ENCODE assay signal across 8 cellular contexts in genomic region chr14:104977008-104977680, GRCh38. TPM values are rescaled to one million over a fixed set of nuclear protein-coding genes. Genes with fewer than 3 reads are reported as not detected.
DNase-seq lines count a peak whose midpoint lies in the region; ATAC-seq, FAIRE-seq and TF ChIP-seq lines count a peak whose summit lies in the region.

No MANE protein-coding gene starts in this region.

- no peak overlapping the region for H3K27ac Mint-ChIP-seq in activated naive CD4-positive, alpha-beta T cell treated with anti-CD3 and anti-CD28 coated beads for 36 hours

- H3K36me3 ChIP-seq in mesodermal cell (ENCODE audit: control insufficient read depth, insufficient read depth, low read length) (no peaks in the 10 kb centered on the region), uterus (no peaks in the 10 kb centered on the region)

- no peak for TF ChIP-seq POLR2A in uterus (IDR thresholded peaks at IDR 0.05)

- H3K9me3 Mint-ChIP-seq in activated naive CD4-positive, alpha-beta T cell treated with anti-CD3 and anti-CD28 coated beads for 36 hours, result no peaks in the 10 kb centered on the region

- no peak for FAIRE-seq in frontal cortex (lab: Jason Lieb, UNC)

- WGBS in mesodermal cell (ENCODE audit: insufficient coverage in 2 of 2), 2 experiments, result 72 to 75% methylated on average over 10 to 11 of the region's 11 CpGs

- H3K27me3 Mint-ChIP-seq in activated naive CD4-positive, alpha-beta T cell treated with anti-CD3 and anti-CD28 coated beads for 36 hours (ENCODE audit: low read depth), result peaks cover 17% of the 10 kb centered on the region

- CTCF ChIA-PET in activated naive CD4-positive, alpha-beta T cell treated with anti-CD3 and anti-CD28 coated beads for 36 hours (lab: Charles Lee), result interaction anchor here (0.6 to 6.7 kb wide), 7 partner anchors 37 to 118 kb away, joined by 3 to 129 read pairs (median 4); no protein-coding TSS in a partner anchor

- no peaks in the 10 kb centered on the region for H3K36me3 Mint-ChIP-seq in activated naive CD4-positive, alpha-beta T cell treated with anti-CD3 and anti-CD28 coated beads for 36 hours (ENCODE audit: low read depth)

- peak overlapping the region; percentile 76 for H3K4me3 Mint-ChIP-seq in activated naive CD4-positive, alpha-beta T cell treated with anti-CD3 and anti-CD28 coated beads for 36 hours

- H3K27ac ChIP-seq in coronary artery (peak overlapping the region in 1 of 2 donors; percentile 6), mesodermal cell (ENCODE audit: low read depth, low read length, severe bottlenecking) (no peak overlapping the region), uterus (no peak overlapping the region)

- no peaks in the 10 kb centered on the region for H3K27me3 ChIP-seq in uterus

- TF ChIP-seq CTCF in coronary artery (IDR thresholded peaks at IDR 0.05) (no peak), uterus (IDR thresholded peaks at IDR 0.05) (no peak)

- no peak for ATAC-seq in GM21786 (IDR thresholded peaks at IDR 0.05; ENCODE audit: unreplicated experiment)

- H3K4me1 Mint-ChIP-seq in activated naive CD4-positive, alpha-beta T cell treated with anti-CD3 and anti-CD28 coated beads for 36 hours (ENCODE audit: low read depth), result peaks cover 11% of the 10 kb centered on the region

- H3K9me3 ChIP-seq in mesodermal cell (ENCODE audit: control insufficient read depth, low read length), result no peaks in the 10 kb centered on the region
- H3K9me3 ChIP-seq in uterus, result no peaks in the 10 kb centered on the region

- H3K4me3 ChIP-seq in coronary artery, result peak overlapping the region; percentile 79
- peak overlapping the region; percentile 35 for H3K4me3 ChIP-seq in mesodermal cell (ENCODE audit: extremely low read depth, insufficient read depth, low read length, poor library complexity, severe bottlenecking)
- peak overlapping the region; percentile 33 to 52 for H3K4me3 ChIP-seq in uterus

- H3K4me1 ChIP-seq in mesodermal cell (ENCODE audit: control insufficient read depth, insufficient read depth, low read length, poor library complexity, severe bottlenecking), result peaks cover 26% of the 10 kb centered on the region
- peaks cover 23 to 46% of the 10 kb centered on the region in 2 donors for H3K4me1 ChIP-seq in uterus

- intact Hi-C loops in activated naive CD4-positive, alpha-beta T cell treated with anti-CD3 and anti-CD28 coated beads for 36 hours (cut with micrococcal nuclease), result loop anchor here (1.0 to 2.0 kb wide), 2 partner anchors 44 kb away; partner anchors contain the start of gene CDCA4
- intact Hi-C loops in uterus (cut with DNase I; ENCODE audit: low total_unique reads), result loop anchor here (5.0 kb wide), 1 partner anchor 45 kb away; the partner anchor contains the start of gene CDCA4

- no peak for DNase-seq in activated naive CD4-positive, alpha-beta T cell treated with anti-CD3 and anti-CD28 coated beads for 36 hours
- no peak for DNase-seq in activated naive CD4-positive, alpha-beta T cell (lab: John Stamatoyannopoulos, UW)
- no peak for DNase-seq in coronary artery (ENCODE audit: low spot score)
- DNase-seq in uterus, result no peak
- no peak for DNase-seq in frontal cortex (ENCODE audit: low spot score in 2 of 2)
- DNase-seq in D341Med (ENCODE audit: low spot score), result no peak

RNA-seq across cellular contexts. Expression of gene AHNAK2, which starts 1.0 kb away (rescaled TPM):
- under 1 TPM; 0.10 TPM for total RNA-seq in activated naive CD4-positive, alpha-beta T cell treated with anti-CD3 and anti-CD28 coated beads for 36 hours
- 5.0 TPM for polyA plus RNA-seq in mesodermal cell (2013, experiment 1 of 2)
- 4.9 TPM for polyA plus RNA-seq in mesodermal cell (2013, experiment 2 of 2)
- 100 to 1,000 TPM in 1 of 4 donors, 10 to 100 TPM in 3; 44.9 to 175 (median 71.7) TPM for total RNA-seq in uterus
- 20.0 TPM for total RNA-seq in frontal cortex

RNA-seq across cellular contexts. Expression of gene CLBA1, which starts 8.4 kb away (rescaled TPM):
- total RNA-seq in activated naive CD4-positive, alpha-beta T cell treated with anti-CD3 and anti-CD28 coated beads for 36 hours, result under 1 TPM; 0.40 to 0.43 TPM
- polyA plus RNA-seq in mesodermal cell (2013, experiment 1 of 2), result 7.3 TPM
- polyA plus RNA-seq in mesodermal cell (2013, experiment 2 of 2), result 6.4 TPM
- total RNA-seq in uterus (10 to 100 TPM in 2 of 4 donors, 1 to 10 TPM in 1, not detected in 1; 1.3 to 11.1 (median 10.1) TPM), frontal cortex (13.0 TPM)

RNA-seq across cellular contexts. Expression of gene CDCA4, which starts 43.7 kb away (rescaled TPM):
- 10 to 100 TPM; 59.6 to 60.4 TPM for total RNA-seq in activated naive CD4-positive, alpha-beta T cell treated with anti-CD3 and anti-CD28 coated beads for 36 hours
- 33.1 TPM for polyA plus RNA-seq in mesodermal cell (2013, experiment 1 of 2)
- polyA plus RNA-seq in mesodermal cell (2013, experiment 2 of 2), result 29.9 TPM
- 10 to 100 TPM in 2 of 4 donors, 1 to 10 TPM in 2; 2.3 to 43.3 (median 10.3) TPM for total RNA-seq in uterus
- 11.0 TPM for total RNA-seq in frontal cortex

RNA-seq across cellular contexts. Expression of gene PLD4, which starts 52.5 kb away (rescaled TPM):
- total RNA-seq in activated naive CD4-positive, alpha-beta T cell treated with anti-CD3 and anti-CD28 coated beads for 36 hours, result not detected
- not detected for polyA plus RNA-seq in mesodermal cell (2013, experiment 1 of 2)
- polyA plus RNA-seq in mesodermal cell (2013, experiment 2 of 2), result not detected
- total RNA-seq in uterus (10 to 100 TPM in 1 of 4 donors, 1 to 10 TPM in 1, not detected in 2; 1.3 to 10.9 TPM), frontal cortex (3.7 TPM)

Comparison
In these comparisons a context has a peak if more than half of its experiments do, and no peak if none do; other contexts are left out.
1. RNA of gene AHNAK2, which starts 1.0 kb away (total RNA-seq): 44.9 to 175 TPM in uterus and 20.0 TPM in frontal cortex (single experiment); 0.10 TPM in activated naive CD4-positive, alpha-beta T cell treated with anti-CD3 and anti-CD28 coated beads for 36 hours; every median in the first group is over 10 times any median in the second.
2. Peak in every context shown above with its lines, with median percentiles within 50 percentile points of each other: H3K4me3 ChIP-seq.